In genomic region chr10:33455029-33455428, GRCh38 we compare ENCODE assay signal across 29 cellular contexts.
"Had no signal": no experiment of that assay in that cellular context is flagged by ENCODE, and none has a peak within 500 bp of the region (broad histone marks: within the 10 kb centered on the region; RNA-seq: fewer than 3 reads in every experiment).

No MANE protein-coding gene starts in this region.

- H3K27ac ChIP-seq: cardiac muscle cell, SJCRH30, SK-N-MC had no signal

- H3K36me3 ChIP-seq: cardiac muscle cell, SJCRH30 had no signal

- H3K4me1 ChIP-seq: SJCRH30 had no signal

- H3K4me3 ChIP-seq: cardiac muscle cell, SJCRH30, SK-N-MC had no signal

- DNase-seq: activated B cell treated with CpG ODN at 0.5 μM for 24 hours; activated CD4-positive, alpha-beta memory T cell treated with anti-CD3 and anti-CD28 coated beads, Interleukin-2, amount 10 ng/mL, durations not matched to agents 7 days and 5 days; activated CD4-positive, alpha-beta T cell treated with anti-CD3 and anti-CD28 coated beads for 1 hour; activated CD4-positive, alpha-beta T cell treated with anti-CD3 and anti-CD28 coated beads for 48 hours; activated CD8-positive, alpha-beta memory T cell treated with anti-CD3 and anti-CD28 coated beads for 24 hours; activated CD8-positive, alpha-beta memory T cell treated with anti-CD3 and anti-CD28 coated beads, Interleukin-2, amount 10 ng/mL, durations not matched to agents 7 days and 5 days; activated CD8-positive, alpha-beta memory T cell treated with anti-CD3 and anti-CD28 coated beads, Interleukin-2, amount 50 U/mL, for 48 hours; activated effector memory CD4-positive, alpha-beta T cell treated with Interleukin-2 at 50 U/mL for 16 hours; activated naive CD4-positive, alpha-beta T cell treated with anti-CD3 and anti-CD28 coated beads, Interleukin-2, amount 10 ng/mL, durations not matched to agents 7 days and 5 days; activated naive CD8-positive, alpha-beta T cell treated with anti-CD3 and anti-CD28 coated beads, Interleukin-2, amount 50 U/mL, for 24 hours; activated T-cell treated with anti-CD3 and anti-CD28 coated beads, Interleukin-2, amount 50 U/mL, for 48 hours; aorta; Karpas-422; KBM-7; NCI-H1105; NCI-H1417 treated with DMSO at 0.1 percent for 48 hours; NCI-H1694; NCI-H1930; NCI-H2081 treated with DMSO at 0.1 percent for 48 hours; NCI-H226; NCI-H446 treated with DMSO at 0.1 percent for 48 hours; NCI-H524; NCI-H69; NCI-H82; SHP77; SJCRH30 had no signal

- H3K9me3 ChIP-seq: SJCRH30 had no signal

- ATAC-seq: activated CD8-positive, alpha-beta memory T cell treated with anti-CD3 and anti-CD28 coated beads, Interleukin-2, amount 10 ng/mL, durations not matched to agents 7 days and 5 days; activated naive CD8-positive, alpha-beta T cell treated with anti-CD3 and anti-CD28 coated beads, Interleukin-2, amount 50 U/mL, for 24 hours; Panc1 had no signal

- H3K27me3 ChIP-seq: cardiac muscle cell, SJCRH30 had no signal
